ENCODE assay signal across 3 cellular contexts in the genomic region with DNA sequence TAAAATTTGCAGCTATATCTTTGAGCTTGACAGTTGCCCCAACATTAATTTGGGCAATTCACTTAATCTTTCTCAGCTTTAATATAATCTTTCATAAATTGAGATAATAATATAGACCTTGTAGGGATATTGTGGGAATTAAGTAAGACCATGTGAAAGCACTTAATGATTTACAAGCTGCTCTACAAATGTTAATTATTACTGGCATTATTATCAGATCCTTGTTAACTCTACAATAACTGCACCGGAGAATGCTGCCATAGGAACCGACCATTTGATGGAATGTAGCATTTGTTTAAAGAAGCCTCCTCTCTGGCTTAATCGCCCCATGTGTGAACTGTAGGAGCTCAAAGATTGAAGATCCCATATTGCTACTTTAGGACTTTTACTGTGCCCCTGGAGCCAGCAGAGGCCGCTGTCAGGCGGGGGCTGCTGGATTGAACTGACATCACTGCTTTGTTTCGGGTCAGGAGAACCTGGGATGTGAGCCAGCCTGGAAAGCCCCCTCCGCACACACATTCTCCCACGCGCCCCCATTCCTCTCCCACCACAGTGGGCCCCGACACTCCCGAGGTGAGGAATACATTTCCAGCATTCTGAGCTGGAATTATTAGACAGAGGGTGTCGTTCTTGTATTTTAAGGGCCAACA.
A peak's percentile ranks its signal among the peaks of the same experiment; 100 is the strongest.
TF ChIP-seq lines count a peak whose summit lies in the region.

No MANE protein-coding gene starts in this region.

TF ChIP-seq in GM23338, 12 proteins besides CTCF, POLR2A, EP300 and RAD21:
- peak; percentile 45; the same call in 1 of the 2 replicates for TF ChIP-seq CREB1 (CRISPR knock-in tag; IDR thresholded peaks at IDR 0.05; ENCODE audit: low read depth)
- TF ChIP-seq JUNB (IDR thresholded peaks at IDR 0.05; ENCODE audit: unreplicated experiment), result no peak

TF ChIP-seq in GM12878, 131 proteins besides CTCF, POLR2A, EP300 and RAD21:
- TF ChIP-seq, protein P1, sequence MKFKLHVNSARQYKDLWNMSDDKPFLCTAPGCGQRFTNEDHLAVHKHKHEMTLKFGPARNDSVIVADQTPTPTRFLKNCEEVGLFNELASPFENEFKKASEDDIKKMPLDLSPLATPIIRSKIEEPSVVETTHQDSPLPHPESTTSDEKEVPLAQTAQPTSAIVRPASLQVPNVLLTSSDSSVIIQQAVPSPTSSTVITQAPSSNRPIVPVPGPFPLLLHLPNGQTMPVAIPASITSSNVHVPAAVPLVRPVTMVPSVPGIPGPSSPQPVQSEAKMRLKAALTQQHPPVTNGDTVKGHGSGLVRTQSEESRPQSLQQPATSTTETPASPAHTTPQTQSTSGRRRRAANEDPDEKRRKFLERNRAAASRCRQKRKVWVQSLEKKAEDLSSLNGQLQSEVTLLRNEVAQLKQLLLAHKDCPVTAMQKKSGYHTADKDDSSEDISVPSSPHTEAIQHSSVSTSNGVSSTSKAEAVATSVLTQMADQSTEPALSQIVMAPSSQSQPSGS (IDR thresholded peaks at IDR 0.05; ENCODE audit: low read length), result peak; percentile 55; the same call in 1 of the 2 replicates
- no peak for TF ChIP-seq CBX5 (IDR thresholded peaks at IDR 0.05; ENCODE audit: low read depth)
- peak; percentile 61; the same call in 1 of the 2 replicates for TF ChIP-seq SMC3 (IDR thresholded peaks at IDR 0.05; ENCODE audit: borderline replicate concordance, low read length)
- no peak for TF ChIP-seq POLR2AphosphoS2 (IDR thresholded peaks at IDR 0.05; ENCODE audit: low read depth, low read length)
- TF ChIP-seq, protein P2, sequence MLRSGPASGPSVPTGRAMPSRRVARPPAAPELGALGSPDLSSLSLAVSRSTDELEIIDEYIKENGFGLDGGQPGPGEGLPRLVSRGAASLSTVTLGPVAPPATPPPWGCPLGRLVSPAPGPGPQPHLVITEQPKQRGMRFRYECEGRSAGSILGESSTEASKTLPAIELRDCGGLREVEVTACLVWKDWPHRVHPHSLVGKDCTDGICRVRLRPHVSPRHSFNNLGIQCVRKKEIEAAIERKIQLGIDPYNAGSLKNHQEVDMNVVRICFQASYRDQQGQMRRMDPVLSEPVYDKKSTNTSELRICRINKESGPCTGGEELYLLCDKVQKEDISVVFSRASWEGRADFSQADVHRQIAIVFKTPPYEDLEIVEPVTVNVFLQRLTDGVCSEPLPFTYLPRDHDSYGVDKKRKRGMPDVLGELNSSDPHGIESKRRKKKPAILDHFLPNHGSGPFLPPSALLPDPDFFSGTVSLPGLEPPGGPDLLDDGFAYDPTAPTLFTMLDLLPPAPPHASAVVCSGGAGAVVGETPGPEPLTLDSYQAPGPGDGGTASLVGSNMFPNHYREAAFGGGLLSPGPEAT (IDR thresholded peaks at IDR 0.05; ENCODE audit: low read depth), result 0 out of 2 replicates have a peak, but pooled peaks have one; percentile 21
- TF ChIP-seq, protein P3, sequence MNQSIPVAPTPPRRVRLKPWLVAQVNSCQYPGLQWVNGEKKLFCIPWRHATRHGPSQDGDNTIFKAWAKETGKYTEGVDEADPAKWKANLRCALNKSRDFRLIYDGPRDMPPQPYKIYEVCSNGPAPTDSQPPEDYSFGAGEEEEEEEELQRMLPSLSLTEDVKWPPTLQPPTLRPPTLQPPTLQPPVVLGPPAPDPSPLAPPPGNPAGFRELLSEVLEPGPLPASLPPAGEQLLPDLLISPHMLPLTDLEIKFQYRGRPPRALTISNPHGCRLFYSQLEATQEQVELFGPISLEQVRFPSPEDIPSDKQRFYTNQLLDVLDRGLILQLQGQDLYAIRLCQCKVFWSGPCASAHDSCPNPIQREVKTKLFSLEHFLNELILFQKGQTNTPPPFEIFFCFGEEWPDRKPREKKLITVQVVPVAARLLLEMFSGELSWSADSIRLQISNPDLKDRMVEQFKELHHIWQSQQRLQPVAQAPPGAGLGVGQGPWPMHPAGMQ (IDR thresholded peaks at IDR 0.05; ENCODE audit: borderline replicate concordance), result no peak
- no peak for TF ChIP-seq TCF7 (IDR thresholded peaks at IDR 0.05; ENCODE audit: borderline replicate concordance)
- TF ChIP-seq IKZF1 (conservative IDR thresholded peaks at IDR 0.05), result peak; percentile 38; the same call in 1 of the 2 replicates
- TF ChIP-seq ZNF622 (IDR thresholded peaks at IDR 0.05), result no peak
- TF ChIP-seq ATF7 (IDR thresholded peaks at IDR 0.05; ENCODE audit: low read depth), result peak; percentile 34; the same call in 1 of the 2 replicates
- TF ChIP-seq ZBED1 (IDR thresholded peaks at IDR 0.05; ENCODE audit: borderline replicate concordance), result no peak
- no peak for TF ChIP-seq TARDBP (IDR thresholded peaks at IDR 0.05; ENCODE audit: borderline replicate concordance)
- TF ChIP-seq SMARCA5 (IDR thresholded peaks at IDR 0.05), result 0 out of 2 replicates have a peak, but pooled peaks have one; percentile 18
- TF ChIP-seq ZNF207 (IDR thresholded peaks at IDR 0.05; ENCODE audit: borderline replicate concordance), result no peak
- no peak for TF ChIP-seq CHD4 (IDR thresholded peaks at IDR 0.05)
- TF ChIP-seq CEBPZ (IDR thresholded peaks at IDR 0.05; ENCODE audit: low read depth, low read length), result no peak
- no peak for TF ChIP-seq KDM1A (IDR thresholded peaks at IDR 0.05; ENCODE audit: borderline replicate concordance)

TF ChIP-seq in HepG2, 621 proteins besides CTCF, POLR2A, EP300 and RAD21:
- TF ChIP-seq ZNF687 (CRISPR knock-in tag; IDR thresholded peaks at IDR 0.05) (peak; percentile 11; the same call in 1 of the 2 replicates), DR1 (CRISPR knock-in tag; IDR thresholded peaks at IDR 0.05) (no peak), SMC3 (IDR thresholded peaks at IDR 0.05; ENCODE audit: low read length) (peak; percentile 6; the same call in 1 of the 2 replicates), ZMYM4 (CRISPR knock-in tag; IDR thresholded peaks at IDR 0.05) (no peak), BORCS8-MEF2B (CRISPR knock-in tag; IDR thresholded peaks at IDR 0.05) (no peak), ZNF160 (CRISPR knock-in tag; IDR thresholded peaks at IDR 0.05) (no peak), STAG1 (CRISPR knock-in tag; IDR thresholded peaks at IDR 0.05) (peak; percentile 44)
